In genomic region chr7:105904064-105904463, GRCh38 we compare ENCODE assay signal across 25 cellular contexts. TPM values are rescaled to one million over a fixed set of nuclear protein-coding genes. Genes with fewer than 3 reads are reported as not detected.
DNase-seq lines count a peak whose midpoint lies in the region; ATAC-seq, FAIRE-seq and TF ChIP-seq lines count a peak whose summit lies in the region.
"Had no signal": no experiment of that assay in that cellular context is flagged by ENCODE, and none has a peak within 500 bp of the region (broad histone marks: within the 10 kb centered on the region; RNA-seq: fewer than 3 reads in every experiment).

No MANE protein-coding gene starts in this region.

- H3K27ac ChIP-seq in K562 (ENCODE audit: extremely low read depth, low read depth, low read length): no peak overlapping the region
- H3K27ac ChIP-seq: 22Rv1, BLaER1 had no signal

- CTCF ChIA-PET in K562 (lab: Yijun Ruan, JAX; ENCODE audit: low intra/inter-chr PET ratio): no interaction called here

- peaks cover 8 to 36% of the 10 kb centered on the region in 2 experiments; a peak in 4 of 5 replicates for H3K27me3 ChIP-seq in K562 (ENCODE audit: control insufficient read depth in 2 of 2, insufficient read depth in 2 of 2, low read length in 2 of 2)
- H3K27me3 ChIP-seq: BE2C, BLaER1 had no signal

- ATAC-seq in K562 (no peak), HG03378 (IDR thresholded peaks at IDR 0.05; ENCODE audit: unreplicated experiment) (no peak), left lobe of liver (no peak)
- ATAC-seq: GM12878 had no signal

- no peak for TF ChIP-seq EP300 in K562 (IDR thresholded peaks at IDR 0.05; ENCODE audit: low read length)

- no peak for TF ChIP-seq CTCF in K562 (IDR thresholded peaks at IDR 0.05 in 2 of 3, conservative IDR thresholded peaks at IDR 0.05 in 1 of 3; ENCODE audit: insufficient read depth in 2 of 3, low read depth in 1 of 3, low read length in 3 of 3)

- BruUV-seq in K562 (replicated peaks; lab: Mats Ljungman, UMichigan): no TSS peak

- no peak for TF ChIP-seq POLR2A in K562 (conservative IDR thresholded peaks at IDR 0.05)

- no peak overlapping the region for H3K4me2 ChIP-seq in K562 (ENCODE audit: insufficient read depth, low read length)
- H3K4me2 ChIP-seq: BLaER1 had no signal

- H3K9me3 ChIP-seq in K562 (replicated peaks; ENCODE audit: control insufficient read depth, insufficient read depth, low read depth, low read length): no peaks in the 10 kb centered on the region
- H3K9me3 ChIP-seq: BE2C, BLaER1 had no signal

- H2AFZ ChIP-seq in K562 (ENCODE audit: low read depth, low read length): no peak overlapping the region

- POLR2A ChIA-PET in K562 (lab: Yijun Ruan, JAX): interaction anchor here (1.0 kb wide), 1 partner anchor 9 kb away, joined by 3 read pairs; no protein-coding TSS in a partner anchor

- WGBS in K562 (ENCODE audit: insufficient coverage, low coverage, missing lambda C conversion rate): 0% methylated on average over 1 of the region's 1 CpG

- H4K20me1 ChIP-seq in K562 (replicated peaks; ENCODE audit: control insufficient read depth, insufficient read depth, low read length): no peaks in the 10 kb centered on the region
- H4K20me1 ChIP-seq: BLaER1 had no signal

- FAIRE-seq in K562 (lab: Jason Lieb, UNC): no peak
- FAIRE-seq: A204.1, GM12878, GM12892, GM18507 had no signal

- DNase-seq in DMS 273 (lab: John Stamatoyannopoulos, UW; ENCODE audit: unreplicated experiment) (peak; percentile 38), DMS 273 treated with DMSO at 0.1 percent for 48 hours (lab: John Stamatoyannopoulos, UW) (no peak), SK-MEL-5 (ENCODE audit: low read depth, low spot score) (peak; percentile 24), K562 (ENCODE audit: extremely low read depth in 1 of 4, low spot score in 3 of 4) (no peak), left lobe of liver (ENCODE audit: low spot score) (no peak)
- DNase-seq: ACHN; BE2C; C1 segment of cervical spinal cord; CD4-positive, alpha-beta memory T cell; CD4-positive, CD25-positive, alpha-beta regulatory T cell; CD8-positive, alpha-beta memory T cell; COR-L47; DMS153; DMS53; DMS79; DND-41; EL; GDM1 had no signal

- no peaks in the 10 kb centered on the region for H3K4me1 ChIP-seq in K562 (replicated peaks in 1 of 2; ENCODE audit: control insufficient read depth in 2 of 2, insufficient read depth in 2 of 2, low read length in 2 of 2)
- H3K4me1 ChIP-seq: BE2C, BLaER1 had no signal

- H3K9me1 ChIP-seq in K562 (ENCODE audit: control insufficient read depth, insufficient read depth, low read length): no peaks in the 10 kb centered on the region

- no peaks in the 10 kb centered on the region for H3K36me3 ChIP-seq in K562 (ENCODE audit: control insufficient read depth, insufficient read depth, low read length)
- H3K36me3 ChIP-seq: BE2C, BLaER1 had no signal

- intact Hi-C loops in K562 (cut with micrococcal nuclease): no loop called here

- in situ Hi-C loops in SK-MEL-5 (cut with HindIII; ENCODE audit: low pct_unique_long_range_greater_than_20kb, low sequenced_read_pairs): no loop called here
- in situ Hi-C loops in K562 (cut with MboI): no loop called here

- H3K9ac ChIP-seq in K562 (ENCODE audit: insufficient read depth in 1 of 2, low read depth in 2 of 2, low read length in 2 of 2): no peak overlapping the region
- H3K9ac ChIP-seq: BLaER1 had no signal

- TF ChIP-seq RAD21 in K562 (CRISPR knock-in tag; conservative IDR thresholded peaks at IDR 0.05 in 1 of 2, IDR thresholded peaks at IDR 0.05 in 1 of 2): no peak

- no peaks in the 10 kb centered on the region for H3K79me2 ChIP-seq in K562 (ENCODE audit: control insufficient read depth, insufficient read depth, low read length)

- H3K4me3 ChIP-seq in K562: no peak overlapping the region
- H3K4me3 ChIP-seq: BLaER1, GM12878 had no signal

TF ChIP-seq in K562, 482 proteins besides CTCF, POLR2A, EP300 and RAD21:
- TF ChIP-seq NR3C1 (CRISPR knock-in tag; IDR thresholded peaks at IDR 0.05) (no peak), RBM25 (IDR thresholded peaks at IDR 0.05; ENCODE audit: low read depth, low read length, severe bottlenecking) (peak; percentile 93)

RNA-seq across cellular contexts. Expression of gene ATXN7L1, which starts 27.7 kb away (rescaled TPM):
- total RNA-seq in SK-MEL-5 (2014; rRNA removed; shearing (Covaris generic)): 16.3 and 19.8 TPM in 2 replicates
- polyA plus RNA-seq in SK-MEL-5 (2015; cell fraction: cytosol; rRNA removed): 12.4 and 13.3 TPM in 2 replicates
- 10.7 and 15.2 TPM in 2 replicates for polyA plus RNA-seq in SK-MEL-5 (2015; cell fraction: nucleus; rRNA removed)
- 33.1 and 33.6 TPM in 2 replicates for total RNA-seq in K562 (2011; cell fraction: chromatin; rRNA removed; ENCODE audit: low replicate concordance)
- 14.2 and 19.1 TPM in 2 replicates for total RNA-seq in K562 (2011; cell fraction: nucleolus; rRNA removed)
- total RNA-seq in K562 (2011; cell fraction: nucleoplasm; rRNA removed): 23.5 and 31.5 TPM in 2 replicates
- total RNA-seq in K562 (2014; rRNA removed) (6.6 and 9.4 TPM in 2 replicates), K562 (2014; rRNA removed; fragmentation: Illumina TruSeq; extraction: Trizol) (10.3 and 11.9 TPM in 2 replicates), K562 (2015; rRNA removed; fragmentation: Illumina TruSeq; extraction: Trizol) (9.2 and 9.8 TPM in 2 replicates), K562 (2021) (8.9 and 11.2 TPM in 2 replicates), left lobe of liver (15.5 TPM)
- polyA plus RNA-seq in K562 (2011; rRNA removed) (6.2 and 10.7 TPM in 2 replicates), K562 (2014; fragmentation: Illumina TruSeq; extraction: Trizol) (6.6 and 7.3 TPM in 2 replicates), K562 (2014; fragmentation: Nextera tagmentation; extraction: Ambion mirVana) (10 to 100 TPM in 1 of 2 experiments, 1 to 10 TPM in 1; 9.5 to 10.7 TPM), K562 (2014; rRNA removed) (13.7 and 17.1 TPM in 2 replicates)
- polyA plus RNA-seq in K562 (2011; cell fraction: cytosol; rRNA removed): 2.9 and 5.1 TPM in 2 replicates
- polyA plus RNA-seq in K562 (2011; cell fraction: nucleus; rRNA removed): 6.9 and 8.4 TPM in 2 replicates
- polyA plus RNA-seq in K562 (2012): 5.9 and 9.7 TPM in 2 replicates
- polyA minus RNA-seq in K562 (2011; rRNA and poly(A)+ RNA removed): 7.9 and 8.8 TPM in 2 replicates
- polyA minus RNA-seq in K562 (2011; cell fraction: cytosol; rRNA and poly(A)+ RNA removed): 2.0 and 3.5 TPM in 2 replicates
- polyA minus RNA-seq in K562 (2011; cell fraction: nucleus; rRNA and poly(A)+ RNA removed): 12.4 and 12.9 TPM in 2 replicates

RNA-seq across cellular contexts. Expression of gene CDHR3, which starts 59.0 kb away (rescaled TPM):
- 3.1 and 5.1 TPM in 2 replicates for total RNA-seq in SK-MEL-5 (2014; rRNA removed; shearing (Covaris generic))
- 4.4 and 5.6 TPM in 2 replicates for polyA plus RNA-seq in SK-MEL-5 (2015; cell fraction: cytosol; rRNA removed)
- 7.1 and 10.2 TPM in 2 replicates for polyA plus RNA-seq in SK-MEL-5 (2015; cell fraction: nucleus; rRNA removed)
- 0.56 and 1.1 TPM in 2 replicates for total RNA-seq in K562 (2011; cell fraction: chromatin; rRNA removed; ENCODE audit: low replicate concordance)
- total RNA-seq in K562 (2011; cell fraction: nucleolus; rRNA removed): 0.50 and 0.79 TPM in 2 replicates
- total RNA-seq in K562 (2011; cell fraction: nucleoplasm; rRNA removed): 1.3 and 2.3 TPM in 2 replicates
- total RNA-seq in K562 (2014; rRNA removed) (0.09 and 0.37 TPM in 2 replicates), K562 (2014; rRNA removed; fragmentation: Illumina TruSeq; extraction: Trizol) (0.26 and 0.36 TPM in 2 replicates), K562 (2015; rRNA removed; fragmentation: Illumina TruSeq; extraction: Trizol) (0.11 TPM in 1 of 2 replicates, not detected in the other), K562 (2021) (0.34 and 0.66 TPM in 2 replicates), left lobe of liver (7.7 TPM)
- polyA plus RNA-seq in K562 (2011; rRNA removed) (0.15 and 0.33 TPM in 2 replicates), K562 (2014; fragmentation: Illumina TruSeq; extraction: Trizol) (0.10 and 0.18 TPM in 2 replicates), K562 (2014; fragmentation: Nextera tagmentation; extraction: Ambion mirVana) (under 1 TPM in 1 of 2 experiments, not detected in 1; 0.03 TPM), K562 (2014; rRNA removed) (0.19 and 0.30 TPM in 2 replicates)
- 0.09 and 0.18 TPM in 2 replicates for polyA plus RNA-seq in K562 (2011; cell fraction: cytosol; rRNA removed)
- 0.62 and 0.70 TPM in 2 replicates for polyA plus RNA-seq in K562 (2011; cell fraction: nucleus; rRNA removed)
- polyA plus RNA-seq in K562 (2012): 0.28 and 0.44 TPM in 2 replicates
- 0.36 TPM in 1 of 2 replicates, not detected in the other for polyA minus RNA-seq in K562 (2011; rRNA and poly(A)+ RNA removed)
- polyA minus RNA-seq in K562 (2011; cell fraction: cytosol; rRNA and poly(A)+ RNA removed): not detected in 2 replicates
- polyA minus RNA-seq in K562 (2011; cell fraction: nucleus; rRNA and poly(A)+ RNA removed): 0.54 and 0.67 TPM in 2 replicates

Comparison
In these comparisons a context has a peak if more than half of its experiments do, and no peak if none do; other contexts are left out.
1. DNase-seq: peak in DMS 273 (single experiment) and SK-MEL-5 (single experiment); none in DMS 273 treated with DMSO at 0.1 percent for 48 hours (single experiment), K562 (0 of 4) and left lobe of liver (single experiment).